9 cellular contexts compared by ENCODE assay signal in the genomic region with DNA sequence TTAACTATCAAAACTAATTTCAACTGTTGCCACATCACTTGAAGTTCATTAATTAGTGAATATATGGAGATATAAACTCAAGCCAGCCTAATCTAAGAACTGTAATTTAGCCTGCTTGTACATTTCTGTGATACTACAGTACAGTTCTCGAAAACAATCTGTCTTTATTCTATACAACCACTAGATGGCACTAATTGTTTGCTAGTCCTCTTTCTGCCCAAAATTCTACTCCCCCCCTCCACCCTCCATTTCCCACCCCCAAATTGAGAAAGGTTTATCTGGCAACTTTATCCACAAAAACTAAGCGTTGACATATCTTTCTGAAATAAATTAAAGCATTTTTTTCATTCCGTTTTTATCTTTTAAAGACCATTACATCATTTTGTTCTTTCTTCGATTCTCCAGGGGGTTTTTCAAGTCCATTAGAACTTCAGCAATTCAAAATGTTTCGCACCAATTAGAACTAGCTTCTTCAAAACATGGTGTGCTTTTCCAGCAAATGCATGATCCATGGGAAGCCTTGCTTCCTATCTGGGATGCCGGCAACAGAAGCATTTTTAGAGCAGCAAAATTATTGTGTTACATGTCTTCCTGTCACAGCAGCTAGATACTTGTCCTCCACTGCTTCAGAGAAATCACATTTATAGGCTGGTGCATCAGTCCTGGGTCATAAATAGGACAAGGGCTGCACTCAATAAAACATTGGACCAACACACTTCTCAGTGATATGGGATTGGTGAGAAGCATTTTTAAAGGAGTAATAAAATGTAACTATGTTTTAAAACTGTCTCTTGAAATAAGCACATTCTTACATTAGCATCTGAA.
DNase-seq lines count a peak whose midpoint lies in the region; ATAC-seq and TF ChIP-seq lines count a peak whose summit lies in the region.
"Had no signal": no experiment of that assay in that cellular context is flagged by ENCODE, and none has a peak within 500 bp of the region (broad histone marks: within the 10 kb centered on the region; RNA-seq: fewer than 3 reads in every experiment).

No MANE protein-coding gene starts in this region.

- CTCF ChIA-PET in activated CD4-positive, alpha-beta memory T cell treated with anti-CD3 and anti-CD28 coated beads for 36 hours (lab: Charles Lee), result interaction anchor here (1.1 to 1.6 kb wide), 2 partner anchors 14 to 557 kb away, joined by 3 to 6 read pairs; no protein-coding TSS in a partner anchor

- ATAC-seq in Right ventricle myocardium superior (ENCODE audit: poor library complexity) (peak; percentile 86), HG03280 (IDR thresholded peaks at IDR 0.05; ENCODE audit: unreplicated experiment) (no peak)

- no peak overlapping the region for H3K4me3 Mint-ChIP-seq in neural crest cell
- H3K4me3 Mint-ChIP-seq in activated CD4-positive, alpha-beta memory T cell treated with anti-CD3 and anti-CD28 coated beads for 36 hours, result no peak overlapping the region
- H3K4me3 Mint-ChIP-seq: activated naive CD4-positive, alpha-beta T cell treated with anti-CD3 and anti-CD28 coated beads, Interleukin-2, amount 50 U/mL, for 24 hours had no signal

- H3K4me1 Mint-ChIP-seq in neural crest cell, result peaks cover 38% of the 10 kb centered on the region
- no peaks in the 10 kb centered on the region for H3K4me1 Mint-ChIP-seq in activated CD4-positive, alpha-beta memory T cell treated with anti-CD3 and anti-CD28 coated beads for 36 hours (ENCODE audit: low read depth)
- H3K4me1 Mint-ChIP-seq: activated naive CD4-positive, alpha-beta T cell treated with anti-CD3 and anti-CD28 coated beads, Interleukin-2, amount 50 U/mL, for 24 hours had no signal

- DNase-seq in Right ventricle myocardium superior, result no peak
- DNase-seq in cardiac septum (ENCODE audit: low spot score), result no peak
- DNase-seq in NAMALWA (ENCODE audit: low spot score), result peak; percentile 31
- DNase-seq in cerebellar cortex (ENCODE audit: low spot score), result peak; percentile 17
- DNase-seq in neural crest cell (ENCODE audit: low read depth, low spot score), result no peak
- DNase-seq in ureter (ENCODE audit: low spot score), result no peak
- DNase-seq in activated CD4-positive, alpha-beta memory T cell treated with anti-CD3 and anti-CD28 coated beads for 36 hours, result no peak

- POLR2A ChIA-PET in activated CD4-positive, alpha-beta memory T cell treated with anti-CD3 and anti-CD28 coated beads for 36 hours (lab: Charles Lee), result no interaction called here

- H3K27me3 Mint-ChIP-seq in neural crest cell (ENCODE audit: low read depth), result peaks cover 66% of the 10 kb centered on the region
- peaks cover 14% of the 10 kb centered on the region for H3K27me3 Mint-ChIP-seq in activated CD4-positive, alpha-beta memory T cell treated with anti-CD3 and anti-CD28 coated beads for 36 hours

- peak; percentile 81 for TF ChIP-seq CTCF in neural crest cell (conservative IDR thresholded peaks at IDR 0.05)

- no peaks in the 10 kb centered on the region for H3K9me3 Mint-ChIP-seq in neural crest cell
- H3K9me3 Mint-ChIP-seq in activated CD4-positive, alpha-beta memory T cell treated with anti-CD3 and anti-CD28 coated beads for 36 hours, result no peaks in the 10 kb centered on the region
- H3K9me3 Mint-ChIP-seq: activated naive CD4-positive, alpha-beta T cell treated with anti-CD3 and anti-CD28 coated beads, Interleukin-2, amount 50 U/mL, for 24 hours had no signal

- H3K27ac Mint-ChIP-seq in neural crest cell (ENCODE audit: unreplicated experiment), result no peak overlapping the region
- no peak overlapping the region for H3K27ac Mint-ChIP-seq in activated CD4-positive, alpha-beta memory T cell treated with anti-CD3 and anti-CD28 coated beads for 36 hours
- H3K27ac Mint-ChIP-seq: activated naive CD4-positive, alpha-beta T cell treated with anti-CD3 and anti-CD28 coated beads, Interleukin-2, amount 50 U/mL, for 24 hours had no signal

- H3K36me3 Mint-ChIP-seq in neural crest cell (ENCODE audit: low read depth), result no peaks in the 10 kb centered on the region
- no peaks in the 10 kb centered on the region for H3K36me3 Mint-ChIP-seq in activated CD4-positive, alpha-beta memory T cell treated with anti-CD3 and anti-CD28 coated beads for 36 hours
- H3K36me3 Mint-ChIP-seq: activated naive CD4-positive, alpha-beta T cell treated with anti-CD3 and anti-CD28 coated beads, Interleukin-2, amount 50 U/mL, for 24 hours had no signal

- intact Hi-C loops in Right ventricle myocardium superior (cut with DNase I) (loop anchor here (5.0 to 10.0 kb wide), 2 partner anchors 237 to 555 kb away; partner anchors contain the start of gene PAX3), cardiac septum (cut with DNase I) (loop anchor here (10.0 kb wide), 2 partner anchors 257 to 557 kb away; no protein-coding TSS in a partner anchor)
- intact Hi-C loops in activated CD4-positive, alpha-beta memory T cell treated with anti-CD3 and anti-CD28 coated beads for 36 hours (cut with micrococcal nuclease), result loop anchor here (1.0 to 5.0 kb wide), 3 partner anchors 255 to 556 kb away; no protein-coding TSS in a partner anchor

Comparison
In these comparisons a context has a peak if more than half of its experiments do, and no peak if none do; other contexts are left out.
1. DNase-seq: peak in NAMALWA (single experiment) and cerebellar cortex (single experiment); none in Right ventricle myocardium superior (single experiment), cardiac septum (single experiment), neural crest cell (single experiment), ureter (single experiment) and activated CD4-positive, alpha-beta memory T cell treated with anti-CD3 and anti-CD28 coated beads for 36 hours (single experiment).